In genomic region chrX:133674726-133675470, GRCh38 we compare ENCODE assay signal across 16 cellular contexts.
DNase-seq lines count a peak whose midpoint lies in the region; ATAC-seq and TF ChIP-seq lines count a peak whose summit lies in the region.
"Had no signal": no experiment of that assay in that cellular context is flagged by ENCODE, and none has a peak within 500 bp of the region (broad histone marks: within the 10 kb centered on the region; RNA-seq: fewer than 3 reads in every experiment).

No MANE protein-coding gene starts in this region.

- TF ChIP-seq CTCF in left lung (IDR thresholded peaks at IDR 0.05) (no peak), type B pancreatic cell (conservative IDR thresholded peaks at IDR 0.05) (no peak)

- peak overlapping the region; percentile 26 to 53 for H3K27ac ChIP-seq in left lung
- H3K27ac ChIP-seq: skin epidermis, suprapubic skin had no signal

- peak; percentile 13 for DNase-seq in NCI-H510A treated with DMSO at 0.1 percent for 48 hours (lab: John Stamatoyannopoulos, UW)
- DNase-seq in NCI-H510A (lab: John Stamatoyannopoulos, UW) = no peak
- peak; percentile 42 for DNase-seq in astrocyte of the hippocampus (ENCODE audit: low read depth, low spot score)
- peak in 1 of 2 donors; percentile 36 for DNase-seq in left lung
- DNase-seq in type B pancreatic cell (ENCODE audit: extremely low spot score, unreplicated experiment) = no peak
- DNase-seq in activated CD4-positive, CD25-positive, alpha-beta regulatory T cell (lab: John Stamatoyannopoulos, UW) = no peak
- DNase-seq: activated CD4-positive, alpha-beta T cell treated with anti-CD3 and anti-CD28 coated beads, Interleukin-2, amount 50 U/mL, for 48 hours; CD8-positive, alpha-beta memory T cell; effector CD4-positive, alpha-beta T cell; NCI-H1417 treated with DMSO at 0.1 percent for 48 hours; NCI-H446 treated with DMSO at 0.1 percent for 48 hours; RPMI8226 had no signal

- H3K9me3 Mint-ChIP-seq in type B pancreatic cell = no peaks in the 10 kb centered on the region
- H3K9me3 Mint-ChIP-seq: CD8-positive, alpha-beta memory T cell had no signal

- no peaks in the 10 kb centered on the region for H3K9me3 ChIP-seq in left lung
- H3K9me3 ChIP-seq: suprapubic skin had no signal

- H3K36me3 ChIP-seq in left lung = no peaks in the 10 kb centered on the region
- H3K36me3 ChIP-seq: suprapubic skin had no signal

- intact Hi-C loops in left lung (cut with DNase I) = no loop called here

- peaks cover 12% of the 10 kb centered on the region for H3K27me3 Mint-ChIP-seq in type B pancreatic cell

- H3K4me3 ChIP-seq in left lung = no peak overlapping the region
- H3K4me3 ChIP-seq: skin epidermis, suprapubic skin had no signal

- peak overlapping the region; percentile 64 for H3K27ac Mint-ChIP-seq in type B pancreatic cell

- no peaks in the 10 kb centered on the region for H3K27me3 ChIP-seq in left lung
- H3K27me3 ChIP-seq: suprapubic skin had no signal

- peaks cover 34% of the 10 kb centered on the region for H3K4me1 Mint-ChIP-seq in type B pancreatic cell (ENCODE audit: unreplicated experiment)
- H3K4me1 Mint-ChIP-seq: CD8-positive, alpha-beta memory T cell had no signal

- H3K36me3 Mint-ChIP-seq in type B pancreatic cell = peaks cover 4% of the 10 kb centered on the region
- H3K36me3 Mint-ChIP-seq: CD8-positive, alpha-beta memory T cell had no signal

- ATAC-seq in left lung = peak; percentile 66
- ATAC-seq in HG02840 (IDR thresholded peaks at IDR 0.05; ENCODE audit: low FRiP score, unreplicated experiment) = no peak
- ATAC-seq in HG02588 (IDR thresholded peaks at IDR 0.05; ENCODE audit: unreplicated experiment) = no peak

- H3K4me1 ChIP-seq in left lung = peaks cover 0 to 4% of the 10 kb centered on the region in 2 donors
- H3K4me1 ChIP-seq: suprapubic skin had no signal

- H3K4me3 Mint-ChIP-seq in type B pancreatic cell = peak overlapping the region; percentile 7
- H3K4me3 Mint-ChIP-seq: CD8-positive, alpha-beta memory T cell had no signal

Comparison
In these comparisons a context has a peak if more than half of its experiments do, and no peak if none do; other contexts are left out.
1. DNase-seq: peak in NCI-H510A treated with DMSO at 0.1 percent for 48 hours (single experiment) and astrocyte of the hippocampus (single experiment); none in NCI-H510A (single experiment), type B pancreatic cell (single experiment) and activated CD4-positive, CD25-positive, alpha-beta regulatory T cell (0 of 4).